Comparison of ENCODE assay signal across 14 cellular contexts in the genomic region with DNA sequence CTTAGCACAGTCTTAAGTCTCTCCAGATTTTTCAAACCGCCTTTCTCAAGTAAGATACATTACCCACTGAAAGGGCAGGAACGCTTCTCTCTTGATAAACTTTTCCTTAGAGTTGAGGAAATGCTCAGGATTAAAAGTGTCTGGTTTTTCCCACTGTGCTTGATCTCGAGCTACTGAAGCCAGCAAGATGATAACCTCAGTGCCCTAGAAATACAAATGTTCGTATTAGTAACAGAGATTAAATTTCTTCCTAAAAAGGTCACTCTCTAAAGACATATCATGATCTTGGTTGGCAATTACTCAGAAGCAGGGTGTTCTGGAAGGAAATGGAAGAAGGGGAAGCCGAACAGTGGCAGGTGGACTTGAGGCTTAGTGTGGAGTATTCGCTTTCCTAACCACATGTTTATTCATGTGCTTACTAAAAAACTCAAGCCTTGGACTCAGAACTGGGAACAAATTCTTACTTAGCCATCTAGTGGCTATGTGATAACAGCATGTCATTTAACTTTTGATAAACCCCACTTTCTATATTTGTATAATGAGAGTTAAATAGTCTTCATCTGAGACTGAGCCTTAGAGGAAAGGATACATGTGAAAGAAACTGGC. TPM values are rescaled to one million over a fixed set of nuclear protein-coding genes. Genes with fewer than 3 reads are reported as not detected.
DNase-seq lines count a peak whose midpoint lies in the region; ATAC-seq, FAIRE-seq and TF ChIP-seq lines count a peak whose summit lies in the region.
"Had no signal": no experiment of that assay in that cellular context is flagged by ENCODE, and none has a peak within 500 bp of the region (broad histone marks: within the 10 kb centered on the region; RNA-seq: fewer than 3 reads in every experiment).

No MANE protein-coding gene starts in this region.

- H3K9me1 ChIP-seq in endothelial cell of umbilical vein (replicated peaks; ENCODE audit: control insufficient read depth, extremely low read depth, insufficient read depth, low read length) = no peaks in the 10 kb centered on the region

- DNase-seq in ELR (ENCODE audit: low read depth) = peak; percentile 67
- peak; percentile 64 for DNase-seq in OCI-M1 (lab: John Stamatoyannopoulos, UW)
- peak; percentile 67 for DNase-seq in endothelial cell of umbilical vein (ENCODE audit: low read depth, low spot score)
- peak; percentile 47 for DNase-seq in pulmonary artery endothelial cell (ENCODE audit: low read depth, low spot score)
- DNase-seq in AML-193 (lab: John Stamatoyannopoulos, UW) = no peak
- no peak for DNase-seq in activated naive CD4-positive, alpha-beta T cell treated with anti-CD3 and anti-CD28 coated beads, Interleukin-2, amount 10 ng/mL, durations not matched to agents 7 days and 5 days
- no peak for DNase-seq in stimulated activated CD4-positive, alpha-beta T cell treated with anti-CD3 and anti-CD28 coated beads, Interleukin-12 subunit alpha, Interleukin-12 subunit beta, amount 100 ng/mL, for 4 hours
- DNase-seq: GOT3, head of caudate nucleus had no signal

- dilution Hi-C loops in endothelial cell of umbilical vein (cut with MboI; ENCODE audit: extremely low pct_ligation_motif_present, low sequenced_read_pairs) = no loop called here

- H3K4me2 ChIP-seq in endothelial cell of umbilical vein (ENCODE audit: insufficient read depth, low read length) = peak overlapping the region; percentile 65

- no TSS peak for BruUV-seq in endothelial cell of umbilical vein (replicated peaks; lab: Mats Ljungman, UMichigan)

- H3K27me3 ChIP-seq in endothelial cell of umbilical vein (ENCODE audit: control insufficient read depth in 2 of 2, insufficient read depth in 2 of 2, low read length in 2 of 2) = no peaks in the 10 kb centered on the region

- H3K9me3 ChIP-seq in endothelial cell of umbilical vein (replicated peaks; ENCODE audit: control insufficient read depth, insufficient read depth, low read length) = no peaks in the 10 kb centered on the region

- peaks cover 5% of the 10 kb centered on the region for H3K27me3 Mint-ChIP-seq in activated naive CD4-positive, alpha-beta T cell treated with anti-CD3 and anti-CD28 coated beads, Interleukin-2, amount 10 ng/mL, durations not matched to agents 7 days and 5 days

- no peaks in the 10 kb centered on the region for H3K9me3 Mint-ChIP-seq in activated naive CD4-positive, alpha-beta T cell treated with anti-CD3 and anti-CD28 coated beads, Interleukin-2, amount 10 ng/mL, durations not matched to agents 7 days and 5 days
- H3K9me3 Mint-ChIP-seq: activated T-helper 2 cell treated with anti-CD3 and anti-CD28 coated beads, Interferon-gamma antibody, Interleukin-2, Interleukin-4, amounts not matched to agents 10 μg/mL and 5 μg/mL and 100 μg/mL, durations not matched to agents 14 hours and 24 hours and 36 hours; stimulated activated naive CD8-positive, alpha-beta T cell treated with anti-CD3 and anti-CD28 coated beads, Interleukin-15, Interleukin-2, amounts not matched to agents 100 ng/mL and 50 ng/mL, for 24 hours had no signal

- no peak for FAIRE-seq in endothelial cell of umbilical vein (lab: Jason Lieb, UNC)
- FAIRE-seq: colon, G401.6 had no signal

- H3K9ac ChIP-seq in endothelial cell of umbilical vein (replicated peaks; ENCODE audit: extremely low read depth, insufficient read depth, low read length) = peak overlapping the region; percentile 38

- intact Hi-C loops in endothelial cell of umbilical vein (cut with micrococcal nuclease) = loop anchor here (1.0 kb wide), 2 partner anchors 37 to 38 kb away; no protein-coding TSS in a partner anchor

- H3K27ac ChIP-seq in endothelial cell of umbilical vein (ENCODE audit: insufficient read depth, low read depth, low read length) = peak overlapping the region; percentile 55

- no peak overlapping the region for H3K4me3 ChIP-seq in endothelial cell of umbilical vein (replicated peaks in 1 of 3; ENCODE audit: insufficient read depth in 1 of 3, low read depth in 1 of 3, low read length in 3 of 3)

- no peak for TF ChIP-seq POLR2A in endothelial cell of umbilical vein (IDR thresholded peaks at IDR 0.05; ENCODE audit: low read depth, low read length)

- no peaks in the 10 kb centered on the region for H3K36me3 Mint-ChIP-seq in activated naive CD4-positive, alpha-beta T cell treated with anti-CD3 and anti-CD28 coated beads, Interleukin-2, amount 10 ng/mL, durations not matched to agents 7 days and 5 days

- no peaks in the 10 kb centered on the region for H3K36me3 ChIP-seq in endothelial cell of umbilical vein (ENCODE audit: control insufficient read depth in 2 of 2, extremely low read depth in 1 of 2, insufficient read depth in 2 of 2, low read length in 2 of 2)

- H3K79me2 ChIP-seq in endothelial cell of umbilical vein (ENCODE audit: control insufficient read depth, insufficient read depth, low read length) = no peaks in the 10 kb centered on the region

- TF ChIP-seq CTCF in endothelial cell of umbilical vein (IDR thresholded peaks at IDR 0.05; ENCODE audit: extremely low read depth in 1 of 2, insufficient read depth in 1 of 2, low read depth in 1 of 2, low read length in 2 of 2) = peak; percentile 20 to 25

- H3K27ac Mint-ChIP-seq in activated naive CD4-positive, alpha-beta T cell treated with anti-CD3 and anti-CD28 coated beads, Interleukin-2, amount 10 ng/mL, durations not matched to agents 7 days and 5 days = no peak overlapping the region
- H3K27ac Mint-ChIP-seq: activated T-helper 2 cell treated with anti-CD3 and anti-CD28 coated beads, Interferon-gamma antibody, Interleukin-2, Interleukin-4, amounts not matched to agents 10 μg/mL and 5 μg/mL and 100 μg/mL, durations not matched to agents 14 hours and 24 hours and 36 hours; stimulated activated naive CD8-positive, alpha-beta T cell treated with anti-CD3 and anti-CD28 coated beads, Interleukin-15, Interleukin-2, amounts not matched to agents 100 ng/mL and 50 ng/mL, for 24 hours had no signal

- no peaks in the 10 kb centered on the region for H4K20me1 ChIP-seq in endothelial cell of umbilical vein (replicated peaks; ENCODE audit: control insufficient read depth, extremely low read depth, insufficient read depth, low read length)

- H3K4me3 Mint-ChIP-seq in activated naive CD4-positive, alpha-beta T cell treated with anti-CD3 and anti-CD28 coated beads, Interleukin-2, amount 10 ng/mL, durations not matched to agents 7 days and 5 days = no peak overlapping the region
- H3K4me3 Mint-ChIP-seq: stimulated activated naive CD8-positive, alpha-beta T cell treated with anti-CD3 and anti-CD28 coated beads, Interleukin-15, Interleukin-2, amounts not matched to agents 100 ng/mL and 50 ng/mL, for 24 hours had no signal

- POLR2A ChIA-PET in endothelial cell of umbilical vein (lab: Charles Lee) = no interaction called here

- H2AFZ ChIP-seq in endothelial cell of umbilical vein (ENCODE audit: low read depth, low read length) = peak overlapping the region; percentile 88

- peaks cover 36% of the 10 kb centered on the region for H3K4me1 ChIP-seq in endothelial cell of umbilical vein (ENCODE audit: control insufficient read depth, extremely low read depth, insufficient read depth, low read length)

- no peak for ATAC-seq in GM21528 (IDR thresholded peaks at IDR 0.05; ENCODE audit: low FRiP score, unreplicated experiment)

- CTCF ChIA-PET in endothelial cell of umbilical vein (lab: Charles Lee) = interaction anchor here (1.6 to 17.7 kb wide), 6 partner anchors 9 to 38 kb away, joined by 3 to 205 read pairs (median 12); a partner anchor contains a TSS
- CTCF ChIA-PET in activated naive CD4-positive, alpha-beta T cell treated with anti-CD3 and anti-CD28 coated beads, Interleukin-2, amount 10 ng/mL, durations not matched to agents 7 days and 5 days (lab: Charles Lee) = no interaction called here

- peaks cover 7% of the 10 kb centered on the region for H3K4me1 Mint-ChIP-seq in activated naive CD4-positive, alpha-beta T cell treated with anti-CD3 and anti-CD28 coated beads, Interleukin-2, amount 10 ng/mL, durations not matched to agents 7 days and 5 days

TF ChIP-seq in endothelial cell of umbilical vein, 7 proteins besides CTCF, POLR2A, EP300 and RAD21:
- no peak for TF ChIP-seq POLR2AphosphoS5 (IDR thresholded peaks at IDR 0.05; ENCODE audit: insufficient read depth, low read depth, low read length)
- TF ChIP-seq JUN (IDR thresholded peaks at IDR 0.05; ENCODE audit: borderline replicate concordance, insufficient read depth, insufficient read length, low read depth) = no peak
- no peak for TF ChIP-seq GATA2 (IDR thresholded peaks at IDR 0.05; ENCODE audit: insufficient read depth, insufficient read length, low read depth, low read length)
- TF ChIP-seq FOS (IDR thresholded peaks at IDR 0.05; ENCODE audit: borderline replicate concordance, insufficient read depth, low read length) = no peak
- no peak for TF ChIP-seq EZH2 (IDR thresholded peaks at IDR 0.05; ENCODE audit: borderline replicate concordance, low read depth, low read length, severe bottlenecking)
- TF ChIP-seq MYC (IDR thresholded peaks at IDR 0.05; ENCODE audit: low read depth, low read length) = no peak
- TF ChIP-seq, protein P1, sequence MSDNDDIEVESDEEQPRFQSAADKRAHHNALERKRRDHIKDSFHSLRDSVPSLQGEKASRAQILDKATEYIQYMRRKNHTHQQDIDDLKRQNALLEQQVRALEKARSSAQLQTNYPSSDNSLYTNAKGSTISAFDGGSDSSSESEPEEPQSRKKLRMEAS (IDR thresholded peaks at IDR 0.05; ENCODE audit: insufficient read depth, insufficient read length) = no peak

RNA-seq across cellular contexts. Expression of a gene that starts 20.1 kb away (rescaled TPM):
- 13.7 and 15.5 TPM in 2 replicates for total RNA-seq in endothelial cell of umbilical vein
- 4.1 and 5.7 TPM in 2 replicates for polyA plus RNA-seq in endothelial cell of umbilical vein
- polyA plus RNA-seq in endothelial cell of umbilical vein (2011; cell fraction: cytosol; rRNA removed) = 2.6 and 4.9 TPM in 2 replicates
- polyA plus RNA-seq in endothelial cell of umbilical vein (2011; cell fraction: nucleus; rRNA removed) = 30.8 and 40.7 TPM in 2 replicates
- 13.3 and 14.2 TPM in 2 replicates for polyA plus RNA-seq in endothelial cell of umbilical vein (2012)
- polyA minus RNA-seq in endothelial cell of umbilical vein = 1.9 and 4.3 TPM in 2 replicates
- not detected for polyA minus RNA-seq in endothelial cell of umbilical vein (2011; cell fraction: cytosol; rRNA and poly(A)+ RNA removed)
- 8.2 and 8.5 TPM in 2 replicates for polyA minus RNA-seq in endothelial cell of umbilical vein (2011; cell fraction: nucleus; rRNA and poly(A)+ RNA removed)
- total RNA-seq in pulmonary artery endothelial cell = 2.8 and 6.0 TPM in 2 replicates
- total RNA-seq: activated T-helper 2 cell treated with anti-CD3 and anti-CD28 coated beads, Interferon-gamma antibody, Interleukin-2, Interleukin-4, amounts not matched to agents 10 μg/mL and 5 μg/mL and 100 μg/mL, durations not matched to agents 14 hours and 24 hours and 36 hours had no signal

Comparison
In these comparisons a context has a peak if more than half of its experiments do, and no peak if none do; other contexts are left out.
1. DNase-seq: peak in ELR (single experiment), OCI-M1 (single experiment), endothelial cell of umbilical vein (single experiment) and pulmonary artery endothelial cell (single experiment); none in AML-193 (0 of 2), activated naive CD4-positive, alpha-beta T cell treated with anti-CD3 and anti-CD28 coated beads, Interleukin-2, amount 10 ng/mL, durations not matched to agents 7 days and 5 days (single experiment) and stimulated activated CD4-positive, alpha-beta T cell treated with anti-CD3 and anti-CD28 coated beads, Interleukin-12 subunit alpha, Interleukin-12 subunit beta, amount 100 ng/mL, for 4 hours (single experiment).